ENCODE assay signal across 11 cellular contexts in genomic region chr5:159061186-159061796, GRCh38. TPM values are rescaled to one million over a fixed set of nuclear protein-coding genes. Genes with fewer than 3 reads are reported as not detected.
DNase-seq lines count a peak whose midpoint lies in the region; ATAC-seq, FAIRE-seq and TF ChIP-seq lines count a peak whose summit lies in the region.
"Had no signal": no experiment of that assay in that cellular context is flagged by ENCODE, and none has a peak within 500 bp of the region (broad histone marks: within the 10 kb centered on the region; RNA-seq: fewer than 3 reads in every experiment).

No MANE protein-coding gene starts in this region.

- H3K79me1 ChIP-seq in H1 (ENCODE audit: low read depth, low read length) = no peaks in the 10 kb centered on the region

- no peak overlapping the region for H3K23ac ChIP-seq in H1 (ENCODE audit: insufficient read length)

- peak overlapping the region; percentile 11 to 43; a peak in 2 of 4 replicates for H3K4me2 ChIP-seq in H1 (ENCODE audit: insufficient read depth in 1 of 2, low read depth in 2 of 2, low read length in 2 of 2)
- H3K4me2 ChIP-seq: A549 had no signal

- H2BK20ac ChIP-seq in H1 (ENCODE audit: low read length) = no peak overlapping the region

- TF ChIP-seq CTCF in H1 (IDR thresholded peaks at IDR 0.05; ENCODE audit: control extremely low read depth in 1 of 3, insufficient read depth in 1 of 3, low read depth in 1 of 3, low read length in 3 of 3) = no peak

- no peaks in the 10 kb centered on the region for H3K9me3 ChIP-seq in H1 (ENCODE audit: insufficient read depth in 2 of 2, low read depth in 1 of 2, low read length in 1 of 2)
- H3K9me3 ChIP-seq: A549 had no signal

- H2AFZ ChIP-seq in H1 (ENCODE audit: low read length) = no peak overlapping the region

- no peak overlapping the region for H3K27ac ChIP-seq in H1 (ENCODE audit: low read depth, low read length)
- H3K27ac ChIP-seq: A549 had no signal

- H3K9ac ChIP-seq in H1 (replicated peaks in 1 of 4; ENCODE audit: extremely low read depth in 1 of 4, low read depth in 3 of 4, low read length in 3 of 4) = no peak overlapping the region

- H4K20me1 ChIP-seq in H1 (replicated peaks in 1 of 2; ENCODE audit: control insufficient read depth in 1 of 2, insufficient read depth in 2 of 2, low read length in 2 of 2) = peaks cover 0 to 2% of the 10 kb centered on the region in 2 experiments

- H3K36me3 ChIP-seq in H1 (ENCODE audit: control insufficient read depth in 2 of 4, insufficient read depth in 4 of 4, low read length in 3 of 4) = no peaks in the 10 kb centered on the region

- no peak overlapping the region for H3K4ac ChIP-seq in H1 (replicated peaks; ENCODE audit: insufficient read length, low read depth, low read length)

- H2AK5ac ChIP-seq in H1 (ENCODE audit: low read depth, low read length) = no peak overlapping the region

- no peak for TF ChIP-seq POLR2A in H1 (IDR thresholded peaks at IDR 0.05; ENCODE audit: control extremely low read depth in 1 of 2, low read depth in 2 of 2, low read length in 2 of 2)

- peak overlapping the region in 1 of 4 experiments; percentile 50; a peak in 1 of 8 replicates for H3K4me3 ChIP-seq in H1 (ENCODE audit: extremely low read depth in 1 of 4, insufficient read depth in 2 of 4, low read depth in 3 of 4, low read length in 4 of 4)
- H3K4me3 ChIP-seq: A549 had no signal

- no peak overlapping the region for H4K5ac ChIP-seq in H1 (ENCODE audit: insufficient read length, low read depth, low read length)

- no peak overlapping the region for H4K8ac ChIP-seq in H1 (ENCODE audit: extremely low read depth, insufficient read depth, low read length)

- ATAC-seq in HG03571 (IDR thresholded peaks at IDR 0.05; ENCODE audit: unreplicated experiment) = no peak
- ATAC-seq: A549 had no signal

- no peak for TF ChIP-seq EP300 in H1 (IDR thresholded peaks at IDR 0.05; ENCODE audit: borderline replicate concordance in 1 of 2, low read depth in 2 of 2, low read length in 2 of 2)

- H3K4me1 ChIP-seq in H1 (replicated peaks in 1 of 4; ENCODE audit: control insufficient read depth in 3 of 4, insufficient read depth in 4 of 4, low read length in 3 of 4) = peaks cover 0 to 3% (median 0%) of the 10 kb centered on the region in 4 experiments; a peak in 2 of 7 replicates
- H3K4me1 ChIP-seq: A549 had no signal

- no peak overlapping the region for H2BK5ac ChIP-seq in H1 (ENCODE audit: low read depth, low read length)

- TF ChIP-seq RAD21 in H1 (IDR thresholded peaks at IDR 0.05 in 1 of 2, conservative IDR thresholded peaks at IDR 0.05 in 1 of 2; ENCODE audit: low read depth in 2 of 2, low read length in 2 of 2) = no peak

- H3K27me3 ChIP-seq in H1 (replicated peaks in 1 of 4; ENCODE audit: control insufficient read depth in 3 of 4, extremely low read depth in 1 of 4, insufficient read depth in 3 of 4, low read length in 3 of 4) = peaks cover 2 to 17% (median 10%) of the 10 kb centered on the region in 4 experiments; a peak in 6 of 7 replicates

- no peak overlapping the region for H3K18ac ChIP-seq in H1 (ENCODE audit: extremely low read depth, low read length)

- no peaks in the 10 kb centered on the region for H3K79me2 ChIP-seq in H1 (ENCODE audit: control insufficient read depth in 1 of 2, insufficient read depth in 2 of 2, low read length in 2 of 2)

- H2BK15ac ChIP-seq in H1 (ENCODE audit: low read length) = no peak overlapping the region

- peak; percentile 52 for DNase-seq in NCI-H82 (lab: John Stamatoyannopoulos, UW)
- no peak for DNase-seq in NCI-H82 treated with DMSO at 0.1 percent for 48 hours (lab: John Stamatoyannopoulos, UW; ENCODE audit: unreplicated experiment)
- no peak for DNase-seq in H1 (ENCODE audit: low read depth in 1 of 2, low spot score in 2 of 2)
- DNase-seq in myocyte (ENCODE audit: low read depth) = peak; percentile 73
- DNase-seq in NCI-H446 (lab: John Stamatoyannopoulos, UW) = no peak
- no peak for DNase-seq in posterior cingulate gyrus
- no peak for DNase-seq in ureter (ENCODE audit: low spot score)
- DNase-seq: activated naive CD4-positive, alpha-beta T cell treated with Interleukin-2 at 50 U/mL for 16 hours had no signal

- H3K23me2 ChIP-seq in H1 (ENCODE audit: low read depth, low read length) = no peaks in the 10 kb centered on the region

- no peak overlapping the region for H3K14ac ChIP-seq in H1 (ENCODE audit: insufficient read length)

- H4K91ac ChIP-seq in H1 (replicated peaks; ENCODE audit: insufficient read length, low read length) = no peak overlapping the region

- intact Hi-C loops in posterior cingulate gyrus (cut with DNase I) = no loop called here

- H2BK12ac ChIP-seq in H1 (ENCODE audit: low read depth, low read length) = no peak overlapping the region

- H2BK120ac ChIP-seq in H1 (replicated peaks; ENCODE audit: low read depth, low read length) = no peak overlapping the region

- CTCF ChIA-PET in H1 (lab: Charles Lee; ENCODE audit: partially characterized antibody) = interaction anchor here (0.6 to 1.2 kb wide), 6 partner anchors 9 to 46 kb away, joined by 3 to 6 read pairs (median 3); partner anchors contain the start of gene EBF1

- WGBS in H1 (ENCODE audit: extremely low coverage in 1 of 2, insufficient coverage in 1 of 2, insufficient read length in 1 of 2, insufficient replicate concordance in 2 of 2, low coverage in 1 of 2, low lambda C conversion rate in 2 of 2, missing lambda C conversion rate in 1 of 2), 2 experiments = 58% methylated on average over 15 of the region's 15 CpGs; no CpG with 5 or more reads in 1 of the 2 experiments

- no peak overlapping the region for H3K56ac ChIP-seq in H1 (replicated peaks; ENCODE audit: insufficient read length, low read depth, low read length)

- POLR2A ChIA-PET in H1 (lab: Charles Lee; ENCODE audit: partially characterized antibody) = no interaction called here

- FAIRE-seq in H1 (lab: Jason Lieb, UNC) = no peak
- FAIRE-seq: A549, islet of Langerhans had no signal

TF ChIP-seq in H1, 55 proteins besides CTCF, POLR2A, EP300 and RAD21:
- TF ChIP-seq EGR1 (IDR thresholded peaks at IDR 0.05; ENCODE audit: borderline replicate concordance, low read depth, low read length) (no peak), HDAC6 (IDR thresholded peaks at IDR 0.05; ENCODE audit: low read depth, low read length) (no peak), NRF1 (IDR thresholded peaks at IDR 0.05; ENCODE audit: low read depth, low read length) (no peak), TCF12 (IDR thresholded peaks at IDR 0.05; ENCODE audit: low read depth, low read length) (no peak)

RNA-seq across cellular contexts. Expression of gene EBF1, which starts 38.4 kb away (rescaled TPM):
- 0.10 and 0.15 TPM in 2 replicates for total RNA-seq in H1 (2021; fragmentation: NEBNext Ultra II Directional; extraction: Animal tissue kit (Norgen Biotek cat#: 25700))
- 0.12 and 0.16 TPM in 2 replicates for polyA plus RNA-seq in H1 (2011; rRNA removed)
- 0.03 TPM for polyA plus RNA-seq in H1 (2011; cell fraction: cytosol; rRNA removed)
- polyA plus RNA-seq in H1 (2011; cell fraction: nucleus; rRNA removed) = 0.14 TPM
- polyA plus RNA-seq in H1 (2012, experiment 1 of 2) = 0.04 to 0.23 TPM (median 0.16 TPM) in 4 replicates
- polyA plus RNA-seq in H1 (2012, experiment 2 of 2) = not detected
- 0.14 TPM for polyA plus RNA-seq in H1 (2013, experiment 1 of 2)
- polyA plus RNA-seq in H1 (2013, experiment 2 of 2) = 0.06 TPM
- polyA minus RNA-seq in H1 (2011; rRNA and poly(A)+ RNA removed) = not detected in 2 replicates
- polyA minus RNA-seq in H1 (2011; cell fraction: cytosol; rRNA and poly(A)+ RNA removed) = not detected
- polyA minus RNA-seq in H1 (2011; cell fraction: nucleus; rRNA and poly(A)+ RNA removed) = 0.20 TPM
- total RNA-seq in myocyte (4.9 and 5.5 TPM in 2 replicates), ureter (28.6 TPM)
- 7.0 TPM for polyA plus RNA-seq in myocyte (2012)

Comparison
In these comparisons a context has a peak if more than half of its experiments do, and no peak if none do; other contexts are left out.
1. DNase-seq: peak in NCI-H82 (single experiment) and myocyte (single experiment); none in NCI-H82 treated with DMSO at 0.1 percent for 48 hours (single experiment), H1 (0 of 2), NCI-H446 (0 of 2), posterior cingulate gyrus (0 of 10) and ureter (single experiment).